9 cellular contexts compared by ENCODE assay signal in the genomic region with DNA sequence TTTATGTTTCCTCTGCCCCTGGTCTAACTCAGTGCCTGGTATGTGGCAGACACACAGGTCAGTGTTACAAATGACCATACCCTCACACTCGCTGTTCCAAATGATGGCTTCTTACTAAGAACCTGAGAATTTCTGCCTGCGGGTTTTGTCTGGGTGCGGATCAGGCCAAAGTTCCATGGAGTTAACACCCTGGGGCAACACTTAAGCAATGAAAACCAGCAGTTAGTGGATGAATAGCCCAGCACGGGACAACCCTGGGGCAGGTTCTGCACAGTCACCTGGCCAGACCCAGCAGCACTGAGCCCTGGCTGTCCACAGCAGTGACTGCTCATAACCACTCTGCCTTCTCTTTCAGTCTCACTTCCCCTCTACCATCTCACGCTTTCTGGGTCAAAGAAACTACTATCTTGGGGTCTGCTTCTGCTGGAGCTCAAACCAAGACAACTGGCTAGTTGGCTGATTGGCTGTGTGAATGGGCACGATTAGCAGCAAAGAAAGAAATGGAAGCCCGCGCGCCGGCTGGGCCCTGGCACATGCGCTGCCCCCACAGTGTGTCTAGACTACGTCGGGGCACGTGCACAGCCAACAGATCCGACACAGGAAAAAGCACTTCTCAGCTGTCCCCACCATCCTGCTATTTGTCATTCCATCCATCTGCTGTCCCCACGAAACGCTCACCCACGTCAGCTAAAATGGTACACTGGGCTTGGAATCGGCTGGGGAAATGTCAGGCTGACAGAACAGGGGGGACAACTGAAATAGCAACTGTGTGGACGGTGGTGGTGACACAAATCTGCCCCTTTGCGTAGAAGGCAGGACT. TPM values are rescaled to one million over a fixed set of nuclear protein-coding genes. Genes with fewer than 3 reads are reported as not detected.
DNase-seq lines count a peak whose midpoint lies in the region; ATAC-seq and TF ChIP-seq lines count a peak whose summit lies in the region.
"Had no signal": no experiment of that assay in that cellular context is flagged by ENCODE, and none has a peak within 500 bp of the region (broad histone marks: within the 10 kb centered on the region; RNA-seq: fewer than 3 reads in every experiment).

No MANE protein-coding gene starts in this region.

- ATAC-seq in GM19351 (IDR thresholded peaks at IDR 0.05; ENCODE audit: unreplicated experiment): peak; percentile 91
- peak; percentile 84 for ATAC-seq in HG02970 (IDR thresholded peaks at IDR 0.05; ENCODE audit: low FRiP score, unreplicated experiment)
- ATAC-seq in stimulated activated naive B cell treated with anti-CD40 and anti-IgM and Interleukin-4, amounts not matched to agents 10 μg/mL and 1 μg/mL and 100 μg/mL, for 72 hours (replicated peaks): peak; percentile 90 to 91
- ATAC-seq: left lobe of liver had no signal

- no peak overlapping the region for H3K4me3 ChIP-seq in vagina

- CTCF ChIA-PET in RWPE1 (lab: Yijun Ruan, JAX): no interaction called here

- H3K36me3 Mint-ChIP-seq in stimulated activated naive B cell treated with anti-CD40 and anti-IgM and Interleukin-4, amounts not matched to agents 10 μg/mL and 1 μg/mL and 100 μg/mL, for 72 hours: no peaks in the 10 kb centered on the region

- H3K27ac Mint-ChIP-seq in stimulated activated naive B cell treated with anti-CD40 and anti-IgM and Interleukin-4, amounts not matched to agents 10 μg/mL and 1 μg/mL and 100 μg/mL, for 72 hours: peak overlapping the region; percentile 97

- no peaks in the 10 kb centered on the region for H3K9me3 ChIP-seq in vagina

- no peaks in the 10 kb centered on the region for H3K36me3 ChIP-seq in vagina

- H3K4me1 Mint-ChIP-seq in stimulated activated naive B cell treated with anti-CD40 and anti-IgM and Interleukin-4, amounts not matched to agents 10 μg/mL and 1 μg/mL and 100 μg/mL, for 72 hours: peaks cover 23 to 47% of the 10 kb centered on the region in 2 donors

- H3K4me1 ChIP-seq in vagina: no peaks in the 10 kb centered on the region

- peak overlapping the region; percentile 49 to 72 for H3K4me3 Mint-ChIP-seq in stimulated activated naive B cell treated with anti-CD40 and anti-IgM and Interleukin-4, amounts not matched to agents 10 μg/mL and 1 μg/mL and 100 μg/mL, for 72 hours

- TF ChIP-seq POLR2A in vagina (IDR thresholded peaks at IDR 0.05): no peak

- POLR2A ChIA-PET in RWPE1 (lab: Yijun Ruan, JAX; ENCODE audit: low non-redundant PET): no interaction called here

- DNase-seq in RWPE1 (ENCODE audit: low spot score) (peak; percentile 21), vagina (ENCODE audit: extremely low spot score in 2 of 2) (no peak), GOT3 (lab: John Stamatoyannopoulos, UW) (no peak), NAMALWA (ENCODE audit: low spot score) (no peak)
- peak; percentile 70 for DNase-seq in stimulated activated naive B cell treated with anti-CD40 and anti-IgM and Interleukin-4, amounts not matched to agents 10 μg/mL and 1 μg/mL and 100 μg/mL, for 72 hours
- DNase-seq: caudate nucleus had no signal

- no peaks in the 10 kb centered on the region for H3K9me3 Mint-ChIP-seq in stimulated activated naive B cell treated with anti-CD40 and anti-IgM and Interleukin-4, amounts not matched to agents 10 μg/mL and 1 μg/mL and 100 μg/mL, for 72 hours

- no peak overlapping the region for H3K27ac ChIP-seq in RWPE1
- no peak overlapping the region for H3K27ac ChIP-seq in vagina

- H3K27me3 ChIP-seq in vagina: no peaks in the 10 kb centered on the region

- H3K27me3 Mint-ChIP-seq in stimulated activated naive B cell treated with anti-CD40 and anti-IgM and Interleukin-4, amounts not matched to agents 10 μg/mL and 1 μg/mL and 100 μg/mL, for 72 hours: no peaks in the 10 kb centered on the region

- TF ChIP-seq CTCF in RWPE1 (conservative IDR thresholded peaks at IDR 0.05; ENCODE audit: low read depth): no peak
- TF ChIP-seq CTCF in vagina (IDR thresholded peaks at IDR 0.05): no peak

- intact Hi-C loops in vagina (cut with DNase I): no loop called here

RNA-seq across cellular contexts. Expression of gene MGME1, which starts 36.6 kb away (rescaled TPM):
- 8.6 TPM for total RNA-seq in vagina

RNA-seq across cellular contexts. Expression of gene SNX5, which starts 36.8 kb away (rescaled TPM):
- total RNA-seq in vagina: 159 TPM

RNA-seq across cellular contexts. Expression of gene OVOL2, which starts 52.3 kb away (rescaled TPM):
- total RNA-seq in vagina: 9.3 TPM

Comparison
In these comparisons a context has a peak if more than half of its experiments do, and no peak if none do; other contexts are left out.
1. DNase-seq: peak in RWPE1 (single experiment) and stimulated activated naive B cell treated with anti-CD40 and anti-IgM and Interleukin-4, amounts not matched to agents 10 μg/mL and 1 μg/mL and 100 μg/mL, for 72 hours (single experiment); none in vagina (0 of 2), GOT3 (single experiment) and NAMALWA (single experiment).
2. Peak in every context shown above with its lines, with median percentiles within 50 percentile points of each other: ATAC-seq.